In genomic region chr22:41979423-41980250, GRCh38 we compare ENCODE assay signal across 34 cellular contexts. TPM values are rescaled to one million over a fixed set of nuclear protein-coding genes. Genes with fewer than 3 reads are reported as not detected.
A peak's percentile ranks its signal among the peaks of the same experiment; 100 is the strongest.
DNase-seq lines count a peak whose midpoint lies in the region; ATAC-seq and TF ChIP-seq lines count a peak whose summit lies in the region.
"Had no signal": no experiment of that assay in that cellular context is flagged by ENCODE, and none has a peak within 500 bp of the region (broad histone marks: within the 10 kb centered on the region; RNA-seq: fewer than 3 reads in every experiment).

No MANE protein-coding gene starts in this region.

- no peak for TF ChIP-seq CTCF in GM23338 (conservative IDR thresholded peaks at IDR 0.05; ENCODE audit: low read depth in 2 of 2)

- H3K4me1 ChIP-seq in neuronal stem cell (ENCODE audit: control insufficient read depth in 2 of 2, insufficient read depth in 1 of 2, low read depth in 1 of 2, low read length in 2 of 2) (peaks cover 10 to 14% of the 10 kb centered on the region in 2 donors), GM23338 (ENCODE audit: insufficient read depth) (peaks cover 15% of the 10 kb centered on the region)

- H3K4me3 ChIP-seq in neuronal stem cell (ENCODE audit: low read length in 2 of 2) (no peak overlapping the region), GM23338 (no peak overlapping the region)
- H3K4me3 ChIP-seq: body of pancreas had no signal

- peak overlapping the region; percentile 57 for H2BK5ac ChIP-seq in neuronal stem cell (ENCODE audit: low read length)

- peaks cover 10% of the 10 kb centered on the region for H3K4me1 Mint-ChIP-seq in activated naive CD4-positive, alpha-beta T cell treated with anti-CD3 and anti-CD28 coated beads for 36 hours (ENCODE audit: low read depth)
- H3K4me1 Mint-ChIP-seq in GM23338, result peaks cover 17% of the 10 kb centered on the region

- no CpG with 5 or more reads among the region's 9 CpGs for WGBS in neuronal stem cell (ENCODE audit: extremely low coverage in 2 of 2, insufficient read length in 2 of 2, insufficient replicate concordance in 1 of 2), 2 donors

- intact Hi-C loops in activated naive CD4-positive, alpha-beta T cell treated with anti-CD3 and anti-CD28 coated beads for 36 hours (cut with micrococcal nuclease), result no loop called here

- no peak overlapping the region for H3K4me3 Mint-ChIP-seq in activated naive CD4-positive, alpha-beta T cell treated with anti-CD3 and anti-CD28 coated beads for 36 hours
- no peak overlapping the region for H3K4me3 Mint-ChIP-seq in GM23338
- H3K4me3 Mint-ChIP-seq: type B pancreatic cell had no signal

- DNase-seq in G401 (ENCODE audit: low spot score) (peak; percentile 70), NCI-H1694 (lab: John Stamatoyannopoulos, UW) (peak; percentile 48), anterior cingulate cortex (lab: John Stamatoyannopoulos, UW) (peak in 35 of 58 donors; percentile 9 to 71 (median 34)), neuronal stem cell (ENCODE audit: low spot score) (no peak), GM23338 (ENCODE audit: low spot score) (no peak)
- no peak for DNase-seq in activated naive CD4-positive, alpha-beta T cell treated with anti-CD3 and anti-CD28 coated beads for 36 hours
- DNase-seq: ACHN; activated CD4-positive, alpha-beta T cell treated with anti-CD3 and anti-CD28 coated beads for 48 hours; activated CD8-positive, alpha-beta memory T cell treated with anti-CD3 and anti-CD28 coated beads for 24 hours; activated gamma-delta T cell; activated T-cell treated with anti-CD3 and anti-CD28 coated beads, Interleukin-2, amount 50 U/mL, for 1 hour; body of pancreas; DMS79 treated with DMSO at 0.1 percent for 48 hours; effector CD4-positive, alpha-beta T cell; islet precursor cell; left ventricle myocardium superior; naive thymus-derived CD4-positive, alpha-beta T cell; NCI-H1417; NCI-H2081 treated with DMSO at 0.1 percent for 48 hours; retina; SHP77 treated with DMSO at 0.1 percent for 48 hours; small intestine; stimulated activated CD4-positive, alpha-beta T cell treated with anti-CD3 and anti-CD28 coated beads, Interleukin-1b, Interleukin-23, amount 100 ng/mL, for 48 hours; stimulated activated CD8-positive, alpha-beta memory T cell treated with anti-CD3 and anti-CD28 coated beads, Interleukin-4, amount 100 ng/mL, for 48 hours; SW 1271; T-helper 9 cell had no signal

- no peak overlapping the region for H3K4ac ChIP-seq in neuronal stem cell (ENCODE audit: low read length)

- no peak overlapping the region for H2BK12ac ChIP-seq in neuronal stem cell (ENCODE audit: low read length)

- H2BK15ac ChIP-seq in neuronal stem cell (ENCODE audit: low read length), result no peak overlapping the region

- no peaks in the 10 kb centered on the region for H3K9me2 ChIP-seq in GM23338 (ENCODE audit: insufficient read depth)

- no peak for ATAC-seq in GM19455 (IDR thresholded peaks at IDR 0.05; ENCODE audit: unreplicated experiment)
- no peak for ATAC-seq in HG03342 (IDR thresholded peaks at IDR 0.05; ENCODE audit: unreplicated experiment)
- ATAC-seq in GM23338, result no peak
- ATAC-seq: body of pancreas; left ventricle myocardium superior; naive thymus-derived CD4-positive, alpha-beta T cell; Panc1 had no signal

- no peaks in the 10 kb centered on the region for H3K9me3 ChIP-seq in neuronal stem cell (replicated peaks in 1 of 2; ENCODE audit: control insufficient read depth in 2 of 2, insufficient read depth in 1 of 2, low read depth in 1 of 2, low read length in 2 of 2)
- H3K9me3 ChIP-seq: body of pancreas had no signal

- H4K20me1 ChIP-seq in GM23338 (replicated peaks; ENCODE audit: insufficient read depth), result no peaks in the 10 kb centered on the region; the same call in 1 of the 2 replicates

- H3K36me3 Mint-ChIP-seq in activated naive CD4-positive, alpha-beta T cell treated with anti-CD3 and anti-CD28 coated beads for 36 hours (ENCODE audit: low read depth), result no peaks in the 10 kb centered on the region
- H3K36me3 Mint-ChIP-seq in GM23338 (ENCODE audit: low read depth), result peaks cover 2% of the 10 kb centered on the region; the same call in 1 of the 3 replicates
- H3K36me3 Mint-ChIP-seq: naive thymus-derived CD4-positive, alpha-beta T cell; type B pancreatic cell had no signal

- CTCF ChIA-PET in activated naive CD4-positive, alpha-beta T cell treated with anti-CD3 and anti-CD28 coated beads for 36 hours (lab: Charles Lee), result interaction anchor here (1.2 kb wide), 1 partner anchor 12 kb away, joined by 3 read pairs; no protein-coding TSS in a partner anchor

- H3K36me3 ChIP-seq in neuronal stem cell (replicated peaks in 1 of 2; ENCODE audit: control insufficient read depth in 2 of 2, insufficient read depth in 2 of 2, low read length in 2 of 2), result peaks cover 0 to 28% of the 10 kb centered on the region in 2 donors
- H3K36me3 ChIP-seq in GM23338 (ENCODE audit: insufficient read depth), result no peaks in the 10 kb centered on the region

- no peak overlapping the region for H3K27ac Mint-ChIP-seq in activated naive CD4-positive, alpha-beta T cell treated with anti-CD3 and anti-CD28 coated beads for 36 hours
- no peak overlapping the region for H3K27ac Mint-ChIP-seq in GM23338
- H3K27ac Mint-ChIP-seq: naive thymus-derived CD4-positive, alpha-beta T cell; type B pancreatic cell had no signal

- no peak overlapping the region for H2AFZ ChIP-seq in neuronal stem cell (ENCODE audit: low read length)
- no peak overlapping the region for H2AFZ ChIP-seq in GM23338

- H3K79me1 ChIP-seq in neuronal stem cell (ENCODE audit: low read depth, low read length), result no peaks in the 10 kb centered on the region

- in situ Hi-C loops in G401 (cut with HindIII; ENCODE audit: low sequenced_read_pairs), result no loop called here

- H4K8ac ChIP-seq in neuronal stem cell (ENCODE audit: low read depth, low read length), result no peak overlapping the region

- 0 out of 2 replicates have a peak, but pooled peaks cover 4% of the 10 kb centered on the region for H3F3A ChIP-seq in GM23338 (replicated peaks; ENCODE audit: low read depth)

- no peaks in the 10 kb centered on the region for H3K9me3 Mint-ChIP-seq in activated naive CD4-positive, alpha-beta T cell treated with anti-CD3 and anti-CD28 coated beads for 36 hours
- no peaks in the 10 kb centered on the region for H3K9me3 Mint-ChIP-seq in GM23338
- H3K9me3 Mint-ChIP-seq: naive thymus-derived CD4-positive, alpha-beta T cell; type B pancreatic cell had no signal

- no peak overlapping the region for H3K18ac ChIP-seq in neuronal stem cell (ENCODE audit: low read length)

- H3K27ac ChIP-seq in neuronal stem cell (replicated peaks; ENCODE audit: low read length) (no peak overlapping the region), GM23338 (ENCODE audit: low read depth) (no peak overlapping the region)
- H3K27ac ChIP-seq: body of pancreas, VCaP had no signal

- H3K27me3 ChIP-seq in neuronal stem cell (ENCODE audit: control insufficient read depth in 3 of 3, insufficient read depth in 3 of 3, low read depth in 1 of 3, low read length in 3 of 3), result peaks cover 0 to 18% (median 11%) of the 10 kb centered on the region in 3 experiments
- peaks cover 25% of the 10 kb centered on the region for H3K27me3 ChIP-seq in GM23338 (ENCODE audit: insufficient read depth)

- peaks cover 33% of the 10 kb centered on the region for H3K27me3 Mint-ChIP-seq in activated naive CD4-positive, alpha-beta T cell treated with anti-CD3 and anti-CD28 coated beads for 36 hours (ENCODE audit: low read depth)
- peaks cover 26% of the 10 kb centered on the region for H3K27me3 Mint-ChIP-seq in GM23338 (ENCODE audit: insufficient read depth, low read depth, poor library complexity)

- no peak overlapping the region for H3K23ac ChIP-seq in neuronal stem cell (ENCODE audit: low read depth, low read length, poor library complexity)

- no peak overlapping the region for H3K14ac ChIP-seq in neuronal stem cell (ENCODE audit: low read length)

- no peak overlapping the region for H2AK5ac ChIP-seq in neuronal stem cell (ENCODE audit: low read depth, low read length)

- H4K91ac ChIP-seq in neuronal stem cell (ENCODE audit: low read depth, low read length, poor library complexity), result no peak overlapping the region

- no peaks in the 10 kb centered on the region for H3K79me2 ChIP-seq in GM23338 (replicated peaks; ENCODE audit: insufficient read depth)

- no peak overlapping the region for H3K4me2 ChIP-seq in neuronal stem cell (ENCODE audit: insufficient read depth, low read length, poor library complexity, severe bottlenecking)
- no peak overlapping the region for H3K4me2 ChIP-seq in GM23338

- no peak overlapping the region for H3K9ac ChIP-seq in neuronal stem cell (ENCODE audit: low read depth, low read length, poor library complexity)

- no peak overlapping the region for H2BK120ac ChIP-seq in neuronal stem cell (ENCODE audit: low read depth, low read length)

TF ChIP-seq in GM23338, 12 proteins besides CTCF, POLR2A, EP300 and RAD21 (continues in another document):
- TF ChIP-seq NANOG (IDR thresholded peaks at IDR 0.05; ENCODE audit: borderline replicate concordance), result no peak

RNA-seq across cellular contexts. Expression of gene SEPTIN3, which starts 10.4 kb away (rescaled TPM):
- total RNA-seq in G401 (2014; rRNA removed; shearing (Covaris generic)), result 1.2 and 2.4 TPM in 2 replicates
- 42.3 TPM for polyA plus RNA-seq in neuronal stem cell (2013, experiment 1 of 2)
- 42.6 TPM for polyA plus RNA-seq in neuronal stem cell (2013, experiment 2 of 2)
- total RNA-seq in activated naive CD4-positive, alpha-beta T cell treated with anti-CD3 and anti-CD28 coated beads for 36 hours, result 1 to 10 TPM; 1.0 to 1.5 TPM
- total RNA-seq in GM23338 (2014; rRNA removed; shearing (Covaris generic)), result 28.4 and 30.7 TPM in 2 replicates
- polyA plus RNA-seq in GM23338 (2016; fragmentation: Nextera tagmentation; extraction: Ambion mirVana), result 16.4 and 19.4 TPM in 2 replicates
- polyA plus RNA-seq: naive thymus-derived CD4-positive, alpha-beta T cell had no signal

RNA-seq across cellular contexts. Expression of gene WBP2NL, which starts 19.0 kb away (rescaled TPM):
- total RNA-seq in G401 (2014; rRNA removed; shearing (Covaris generic)), result not detected in 2 replicates
- polyA plus RNA-seq in neuronal stem cell (2013, experiment 1 of 2), result not detected
- polyA plus RNA-seq in neuronal stem cell (2013, experiment 2 of 2), result not detected
- total RNA-seq in activated naive CD4-positive, alpha-beta T cell treated with anti-CD3 and anti-CD28 coated beads for 36 hours, result under 1 TPM; 0.50 to 0.74 TPM
- 0.14 and 0.39 TPM in 2 replicates for total RNA-seq in GM23338 (2014; rRNA removed; shearing (Covaris generic))
- polyA plus RNA-seq in GM23338 (2016; fragmentation: Nextera tagmentation; extraction: Ambion mirVana), result not detected in 2 replicates
- total RNA-seq: H4, osteocyte had no signal

RNA-seq across cellular contexts. Expression of gene CENPM, which starts 32.7 kb away (rescaled TPM):
- 89.5 and 91.5 TPM in 2 replicates for total RNA-seq in G401 (2014; rRNA removed; shearing (Covaris generic))
- 31.3 TPM for polyA plus RNA-seq in neuronal stem cell (2013, experiment 1 of 2)
- 32.8 TPM for polyA plus RNA-seq in neuronal stem cell (2013, experiment 2 of 2)
- total RNA-seq in activated naive CD4-positive, alpha-beta T cell treated with anti-CD3 and anti-CD28 coated beads for 36 hours, result 100 to 1,000 TPM in 1 of 2 experiments, 10 to 100 TPM in 1; 95.4 to 110 TPM
- total RNA-seq in GM23338 (2014; rRNA removed; shearing (Covaris generic)), result 40.0 and 61.6 TPM in 2 replicates
- 50.0 and 51.1 TPM in 2 replicates for polyA plus RNA-seq in GM23338 (2016; fragmentation: Nextera tagmentation; extraction: Ambion mirVana)
- total RNA-seq: body of pancreas had no signal

RNA-seq across cellular contexts. Expression of gene TNFRSF13C, which starts 53.0 kb away (rescaled TPM):
- 0.03 and 0.12 TPM in 2 replicates for total RNA-seq in G401 (2014; rRNA removed; shearing (Covaris generic))
- 1.6 TPM for polyA plus RNA-seq in neuronal stem cell (2013, experiment 1 of 2)
- polyA plus RNA-seq in neuronal stem cell (2013, experiment 2 of 2), result 1.8 TPM
- total RNA-seq in activated naive CD4-positive, alpha-beta T cell treated with anti-CD3 and anti-CD28 coated beads for 36 hours, result 1 to 10 TPM; 3.2 to 3.8 TPM
- total RNA-seq in GM23338 (2014; rRNA removed; shearing (Covaris generic)), result 0.97 and 1.7 TPM in 2 replicates
- 0.75 and 1.0 TPM in 2 replicates for polyA plus RNA-seq in GM23338 (2016; fragmentation: Nextera tagmentation; extraction: Ambion mirVana)
- total RNA-seq: body of pancreas, glomerular endothelial cell had no signal

Comparison
In these comparisons a context has a peak if more than half of its experiments do, and no peak if none do; other contexts are left out.
1. DNase-seq: peak in G401 (single experiment), NCI-H1694 (single experiment) and anterior cingulate cortex (35 of 58); none in neuronal stem cell (single experiment), activated naive CD4-positive, alpha-beta T cell treated with anti-CD3 and anti-CD28 coated beads for 36 hours (single experiment) and GM23338 (single experiment).